ENCODE assay signal across 8 cellular contexts in genomic region chr2:207531024-207531411, GRCh38. TPM values are rescaled to one million over a fixed set of nuclear protein-coding genes. Genes with fewer than 3 reads are reported as not detected.
A peak's percentile ranks its signal among the peaks of the same experiment; 100 is the strongest.
DNase-seq lines count a peak whose midpoint lies in the region; ATAC-seq, FAIRE-seq and TF ChIP-seq lines count a peak whose summit lies in the region.

No MANE protein-coding gene starts in this region.

- H3K27ac Mint-ChIP-seq in T-helper 1 cell treated with Interleukin-12 subunit alpha and Interleukin-12 subunit beta and Interleukin-4 antibody, amounts not matched to agents 30 μg/mL and 1 μg/mL, for 36 hours: peak overlapping the region; percentile 94

- 0% methylated on average over 11 of the region's 11 CpGs for WGBS in pancreas, 2 donors

- H3K4me3 ChIP-seq in epithelial cell of proximal tubule (ENCODE audit: low read depth, low read length) (peak overlapping the region; percentile 74), pancreas (peak overlapping the region; percentile 42 to 85 (median 64))

- H3K9me3 ChIP-seq in pancreas: no peaks in the 10 kb centered on the region

- H3K27ac ChIP-seq in pancreas: peak overlapping the region; percentile 56 to 89 (median 80)

- no peaks in the 10 kb centered on the region for H3K9me3 Mint-ChIP-seq in T-helper 1 cell treated with Interleukin-12 subunit alpha and Interleukin-12 subunit beta and Interleukin-4 antibody, amounts not matched to agents 30 μg/mL and 1 μg/mL, for 36 hours

- H3K27me3 Mint-ChIP-seq in T-helper 1 cell treated with Interleukin-12 subunit alpha and Interleukin-12 subunit beta and Interleukin-4 antibody, amounts not matched to agents 30 μg/mL and 1 μg/mL, for 36 hours (ENCODE audit: low read depth): peaks cover 11% of the 10 kb centered on the region

- intact Hi-C loops in pancreas (cut with DNase I): no loop called here

- ATAC-seq in pancreas (no peak), GM21390 (IDR thresholded peaks at IDR 0.05; ENCODE audit: unreplicated experiment) (no peak)

- H3K4me1 ChIP-seq in pancreas: peaks cover 13 to 38% (median 26%) of the 10 kb centered on the region in 3 donors

- peak overlapping the region; percentile 89 for H3K4me3 Mint-ChIP-seq in T-helper 1 cell treated with Interleukin-12 subunit alpha and Interleukin-12 subunit beta and Interleukin-4 antibody, amounts not matched to agents 30 μg/mL and 1 μg/mL, for 36 hours

- TF ChIP-seq CTCF in epithelial cell of proximal tubule (conservative IDR thresholded peaks at IDR 0.05; ENCODE audit: low read depth, low read length): no peak
- TF ChIP-seq CTCF in pancreas (IDR thresholded peaks at IDR 0.05): no peak

- no peak for FAIRE-seq in pancreas (lab: Jason Lieb, UNC)

- peak; percentile 5 for DNase-seq in stimulated activated naive CD4-positive, alpha-beta T cell treated with Interleukin-2 at 50 U/mL for 16 hours (lab: John Stamatoyannopoulos, UW)
- no peak for DNase-seq in stimulated activated naive CD4-positive, alpha-beta T cell (lab: John Stamatoyannopoulos, UW)
- no peak for DNase-seq in epithelial cell of proximal tubule (ENCODE audit: low read depth)
- no peak for DNase-seq in pancreas
- DNase-seq in NCI-H146 (lab: John Stamatoyannopoulos, UW): no peak
- no peak for DNase-seq in NCI-H1694 treated with DMSO at 0.1 percent for 48 hours (lab: John Stamatoyannopoulos, UW)

- no peaks in the 10 kb centered on the region for H3K27me3 ChIP-seq in pancreas

- H3K4me1 Mint-ChIP-seq in T-helper 1 cell treated with Interleukin-12 subunit alpha and Interleukin-12 subunit beta and Interleukin-4 antibody, amounts not matched to agents 30 μg/mL and 1 μg/mL, for 36 hours (ENCODE audit: low read depth): peaks cover 50% of the 10 kb centered on the region

- H3K36me3 ChIP-seq in pancreas: no peaks in the 10 kb centered on the region

- peaks cover 20% of the 10 kb centered on the region for H3K36me3 Mint-ChIP-seq in T-helper 1 cell treated with Interleukin-12 subunit alpha and Interleukin-12 subunit beta and Interleukin-4 antibody, amounts not matched to agents 30 μg/mL and 1 μg/mL, for 36 hours (ENCODE audit: low read depth)

RNA-seq across cellular contexts. Expression of gene CREB1, which starts 1.3 kb away (rescaled TPM):
- 27.5 and 28.1 TPM in 2 replicates for total RNA-seq in epithelial cell of proximal tubule
- 10 to 100 TPM; 16.7 to 36.4 (median 21.4) TPM for total RNA-seq in pancreas
- polyA plus RNA-seq in pancreas: 1 to 10 TPM; 3.2 to 6.3 TPM
